21 cellular contexts compared by ENCODE assay signal in genomic region chr7:135372222-135372621, GRCh38.
"Had no signal": no experiment of that assay in that cellular context is flagged by ENCODE, and none has a peak within 500 bp of the region (broad histone marks: within the 10 kb centered on the region; RNA-seq: fewer than 3 reads in every experiment).

No MANE protein-coding gene starts in this region.

- H3K27me3 ChIP-seq: dorsolateral prefrontal cortex, right atrium auricular region, sigmoid colon, stomach, thyroid gland, vagina had no signal

- H3K4me3 ChIP-seq: dorsolateral prefrontal cortex, prostate gland, right atrium auricular region, sigmoid colon, stomach, thyroid gland, vagina had no signal

- H3K4me1 ChIP-seq: prostate gland, sigmoid colon, thyroid gland, vagina had no signal

- H3K9me3 ChIP-seq: prostate gland, right atrium auricular region, sigmoid colon, stomach, thyroid gland, vagina had no signal

- DNase-seq: dorsolateral prefrontal cortex; effector CD4-positive, alpha-beta T cell; hypothalamus; immature natural killer cell; islet precursor cell; kidney glomerular epithelial cell; mesenchymal stem cell; midbrain; naive thymus-derived CD8-positive, alpha-beta T cell; nephron progenitor cell; nucleus accumbens; sigmoid colon; stimulated activated CD4-positive, alpha-beta T cell treated with anti-CD3 and anti-CD28 coated beads, Interleukin-2, amount 100 ng/mL, for 24 hours; stimulated activated CD4-positive, alpha-beta T cell treated with anti-CD3 and anti-CD28 coated beads, Interleukin-4, amount 100 ng/mL, for 24 hours; stimulated activated naive CD4-positive, alpha-beta T cell treated with Interleukin-2 at 50 U/mL for 16 hours; stomach; thyroid gland had no signal

- H3K36me3 ChIP-seq: prostate gland, right atrium auricular region, sigmoid colon, stomach, thyroid gland, vagina had no signal

- H3K27ac ChIP-seq: dorsolateral prefrontal cortex, prostate gland, right atrium auricular region, sigmoid colon, stomach, thyroid gland, vagina had no signal

- ATAC-seq: naive thymus-derived CD8-positive, alpha-beta T cell; stimulated activated effector memory CD8-positive, alpha-beta T cell treated with anti-CD3 and anti-CD28 coated beads, Interleukin-12 subunit alpha, Interleukin-12 subunit beta, amount 100 ng/mL, for 72 hours had no signal
